34 cellular contexts compared by ENCODE assay signal in genomic region chr2:84629550-84629949, GRCh38.
"Had no signal": no experiment of that assay in that cellular context is flagged by ENCODE, and none has a peak within 500 bp of the region (broad histone marks: within the 10 kb centered on the region; RNA-seq: fewer than 3 reads in every experiment).

No MANE protein-coding gene starts in this region.

- H3K36me3 ChIP-seq: MG63 had no signal

- DNase-seq: Karpas-422, Kasumi-1, MG63, MV-4-11, NCI-H1048, NCI-H1092, NCI-H1092 treated with DMSO at 0.1 percent for 48 hours, NCI-H1105, NCI-H1105 treated with DMSO at 0.1 percent for 48 hours, NCI-H1417, NCI-H1417 treated with DMSO at 0.1 percent for 48 hours, NCI-H1436, NCI-H1436 treated with DMSO at 0.1 percent for 48 hours, NCI-H146, NCI-H1694, NCI-H1694 treated with DMSO at 0.1 percent for 48 hours, NCI-H187, NCI-H187 treated with DMSO at 0.1 percent for 48 hours, NCI-H1930, NCI-H2029, NCI-H2029 treated with DMSO at 0.1 percent for 48 hours, NCI-H2081, NCI-H2081 treated with DMSO at 0.1 percent for 48 hours, NCI-H2107, NCI-H2171, NCI-H2171 treated with DMSO at 0.1 percent for 48 hours, NCI-H2227 treated with DMSO at 0.1 percent for 48 hours, NCI-H226, NCI-H345, NCI-H446, NCI-H446 treated with DMSO at 0.1 percent for 48 hours, NCI-H510A, NCI-H510A treated with DMSO at 0.1 percent for 48 hours, NCI-H524 had no signal

- H3K9me3 ChIP-seq: MG63 had no signal

- H3K27me3 ChIP-seq: MG63 had no signal

- H3K4me3 ChIP-seq: MG63 had no signal
